18 cellular contexts compared by ENCODE assay signal in genomic region chr10:51804861-51805260, GRCh38.
DNase-seq lines count a peak whose midpoint lies in the region; ATAC-seq and TF ChIP-seq lines count a peak whose summit lies in the region.
"Had no signal": no experiment of that assay in that cellular context is flagged by ENCODE, and none has a peak within 500 bp of the region (broad histone marks: within the 10 kb centered on the region; RNA-seq: fewer than 3 reads in every experiment).

No MANE protein-coding gene starts in this region.

- no peak for TF ChIP-seq RAD21 in SK-N-SH (IDR thresholded peaks at IDR 0.05; ENCODE audit: low read length)

- H3K27ac ChIP-seq in SK-N-SH (ENCODE audit: low read depth in 2 of 2, low read length in 1 of 2) (no peak overlapping the region; a peak in 1 of 4 replicates), RWPE2 (ENCODE audit: poor library complexity, severe bottlenecking) (no peak overlapping the region), substantia nigra (ENCODE audit: low read depth, low read length, poor library complexity, severe bottlenecking) (no peak overlapping the region)
- H3K27ac ChIP-seq: lower lobe of right lung, prostate gland, upper lobe of left lung had no signal

- H3F3A ChIP-seq in SK-N-SH (replicated peaks; ENCODE audit: insufficient read depth): peaks cover 3% of the 10 kb centered on the region

- no peak overlapping the region for H2AFZ ChIP-seq in SK-N-SH (ENCODE audit: low read depth)

- H3K9me2 ChIP-seq in SK-N-SH: no peaks in the 10 kb centered on the region; the same call in 1 of the 2 replicates

- TF ChIP-seq EP300 in SK-N-SH (IDR thresholded peaks at IDR 0.05; ENCODE audit: borderline replicate concordance in 1 of 2, low read depth in 1 of 2, low read length in 1 of 2): no peak

- WGBS in SK-N-SH (ENCODE audit: low lambda C conversion rate): 56% methylated on average over 2 of the region's 2 CpGs

- H3K4me1 ChIP-seq in SK-N-SH (ENCODE audit: control insufficient read depth in 1 of 2, insufficient read depth in 2 of 2, low read depth in 1 of 2, low read length in 1 of 2) (peaks cover 0 to 2% of the 10 kb centered on the region in 2 experiments; a peak in 1 of 4 replicates), RWPE2 (ENCODE audit: insufficient read depth, poor library complexity, severe bottlenecking) (no peaks in the 10 kb centered on the region)
- H3K4me1 ChIP-seq: lower lobe of right lung, prostate gland, upper lobe of left lung had no signal

- H3K79me2 ChIP-seq in SK-N-SH (ENCODE audit: insufficient read depth): no peaks in the 10 kb centered on the region

- ATAC-seq in SK-N-SH treated with all-trans-retinoic acid at 6 μM for 48 hours (no peak), RWPE2 (ENCODE audit: low read depth) (peak; percentile 64; the same call in 2 of the 3 replicates), GM21528 (IDR thresholded peaks at IDR 0.05; ENCODE audit: low FRiP score, unreplicated experiment) (no peak)
- ATAC-seq: activated CD4-positive, CD25-positive, alpha-beta regulatory T cell treated with anti-CD3 and anti-CD28 coated beads, Interleukin-2, amount 50 U/mL, for 24 hours; lower lobe of right lung; natural killer cell treated with Interleukin-12 subunit alpha and Interleukin-12 subunit beta and Interleukin-15 and Interleukin-18, amount 100 ng/mL, for 72 hours; stimulated activated naive CD8-positive, alpha-beta T cell treated with anti-CD3 and anti-CD28 coated beads, Interleukin-15, Interleukin-2, amounts not matched to agents 100 U/mL and 50 U/mL, for 24 hours had no signal

- no peaks in the 10 kb centered on the region for H4K20me1 ChIP-seq in SK-N-SH (ENCODE audit: insufficient read depth)

- DNase-seq in SK-N-SH: no peak
- DNase-seq in RWPE2 (ENCODE audit: low spot score): no peak
- DNase-seq in fibroblast of mammary gland (ENCODE audit: low read depth): peak; percentile 83
- DNase-seq in stromal cell of bone marrow (ENCODE audit: low read depth): peak; percentile 59
- no peak for DNase-seq in substantia nigra (lab: John Stamatoyannopoulos, UW)
- no peak for DNase-seq in NCI-H1694 treated with DMSO at 0.1 percent for 48 hours (lab: John Stamatoyannopoulos, UW)
- DNase-seq: activated naive CD4-positive, alpha-beta T cell; KBM-7; lower lobe of right lung; NCI-H1105; SHP77 treated with DMSO at 0.1 percent for 48 hours; stimulated activated naive CD8-positive, alpha-beta T cell treated with anti-CD3 and anti-CD28 coated beads, Interleukin-15, Interleukin-2, amounts not matched to agents 100 U/mL and 50 U/mL, for 24 hours; upper lobe of left lung had no signal

- no peak for TF ChIP-seq CTCF in SK-N-SH (IDR thresholded peaks at IDR 0.05)
- no peak for TF ChIP-seq CTCF in RWPE2 (IDR thresholded peaks at IDR 0.05; ENCODE audit: poor library complexity, severe bottlenecking)
- no peak for TF ChIP-seq CTCF in fibroblast of mammary gland (conservative IDR thresholded peaks at IDR 0.05; ENCODE audit: control insufficient read depth, insufficient read depth, low read depth, low read length)

- H3K27me3 ChIP-seq in SK-N-SH (ENCODE audit: insufficient read depth) (no peaks in the 10 kb centered on the region), RWPE2 (ENCODE audit: insufficient read depth, poor library complexity, severe bottlenecking) (no peaks in the 10 kb centered on the region)
- H3K27me3 ChIP-seq: upper lobe of left lung had no signal

- POLR2A ChIA-PET in SK-N-SH (lab: Yijun Ruan, JAX): no interaction called here

- H3K9me3 ChIP-seq in SK-N-SH: no peaks in the 10 kb centered on the region
- no peaks in the 10 kb centered on the region for H3K9me3 ChIP-seq in RWPE2 (ENCODE audit: severe bottlenecking)
- H3K9me3 ChIP-seq: lower lobe of right lung, prostate gland, upper lobe of left lung had no signal

- CTCF ChIA-PET in SK-N-SH (lab: Yijun Ruan, JAX): no interaction called here

- no peak overlapping the region for H3K4me2 ChIP-seq in SK-N-SH

- no peak overlapping the region for H3K4me3 ChIP-seq in SK-N-SH (ENCODE audit: low read depth in 2 of 2, low read length in 1 of 2)
- no peak overlapping the region for H3K4me3 ChIP-seq in RWPE2 (ENCODE audit: severe bottlenecking)
- no peak overlapping the region for H3K4me3 ChIP-seq in fibroblast of mammary gland (ENCODE audit: control insufficient read depth, low read depth, low read length)
- H3K4me3 ChIP-seq: lower lobe of right lung, prostate gland, upper lobe of left lung had no signal

- H3K9ac ChIP-seq in SK-N-SH: no peak overlapping the region

- H3K36me3 ChIP-seq in SK-N-SH (replicated peaks in 1 of 2; ENCODE audit: control insufficient read depth in 1 of 2, insufficient read depth in 2 of 2, low read length in 1 of 2) (no peaks in the 10 kb centered on the region), RWPE2 (ENCODE audit: low read depth) (no peaks in the 10 kb centered on the region)
- H3K36me3 ChIP-seq: lower lobe of right lung, prostate gland, upper lobe of left lung had no signal

TF ChIP-seq in SK-N-SH, 30 proteins besides CTCF, POLR2A, EP300 and RAD21 (continues in another document):
- TF ChIP-seq MAX (IDR thresholded peaks at IDR 0.05; ENCODE audit: low read depth) (no peak), YY1 (IDR thresholded peaks at IDR 0.05; ENCODE audit: low read depth) (no peak), ELF1 (IDR thresholded peaks at IDR 0.05) (no peak), GABPA (IDR thresholded peaks at IDR 0.05; ENCODE audit: low read depth) (no peak), JUND (IDR thresholded peaks at IDR 0.05) (peak; percentile 42), FOSL2 (IDR thresholded peaks at IDR 0.05; ENCODE audit: borderline replicate concordance, low read depth) (peak; percentile 44; the same call in 1 of the 2 replicates), USF1 (IDR thresholded peaks at IDR 0.05; ENCODE audit: borderline replicate concordance, low read depth) (no peak), NFIC (IDR thresholded peaks at IDR 0.05; ENCODE audit: borderline replicate concordance) (no peak)
- TF ChIP-seq, protein P1, sequence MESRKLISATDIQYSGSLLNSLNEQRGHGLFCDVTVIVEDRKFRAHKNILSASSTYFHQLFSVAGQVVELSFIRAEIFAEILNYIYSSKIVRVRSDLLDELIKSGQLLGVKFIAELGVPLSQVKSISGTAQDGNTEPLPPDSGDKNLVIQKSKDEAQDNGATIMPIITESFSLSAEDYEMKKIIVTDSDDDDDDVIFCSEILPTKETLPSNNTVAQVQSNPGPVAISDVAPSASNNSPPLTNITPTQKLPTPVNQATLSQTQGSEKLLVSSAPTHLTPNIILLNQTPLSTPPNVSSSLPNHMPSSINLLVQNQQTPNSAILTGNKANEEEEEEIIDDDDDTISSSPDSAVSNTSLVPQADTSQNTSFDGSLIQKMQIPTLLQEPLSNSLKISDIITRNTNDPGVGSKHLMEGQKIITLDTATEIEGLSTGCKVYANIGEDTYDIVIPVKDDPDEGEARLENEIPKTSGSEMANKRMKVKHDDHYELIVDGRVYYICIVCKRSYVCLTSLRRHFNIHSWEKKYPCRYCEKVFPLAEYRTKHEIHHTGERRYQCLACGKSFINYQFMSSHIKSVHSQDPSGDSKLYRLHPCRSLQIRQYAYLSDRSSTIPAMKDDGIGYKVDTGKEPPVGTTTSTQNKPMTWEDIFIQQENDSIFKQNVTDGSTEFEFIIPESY (IDR thresholded peaks at IDR 0.05; ENCODE audit: borderline replicate concordance, low read depth): no peak

TF ChIP-seq in SK-N-SH treated with all-trans-retinoic acid at 6 μM for 48 hours, 23 proteins besides CTCF, POLR2A, EP300 and RAD21 (continues in another document):
- no peak for TF ChIP-seq TOX (CRISPR knock-in tag; IDR thresholded peaks at IDR 0.05; ENCODE audit: borderline replicate concordance)
- TF ChIP-seq ZNF565 (CRISPR knock-in tag; conservative IDR thresholded peaks at IDR 0.05; ENCODE audit: low read depth): no peak
- TF ChIP-seq CREB5 (CRISPR knock-in tag; IDR thresholded peaks at IDR 0.05; ENCODE audit: low read depth): no peak
- no peak for TF ChIP-seq OSR1 (CRISPR knock-in tag; IDR thresholded peaks at IDR 0.05)
- TF ChIP-seq ZNF70 (CRISPR knock-in tag; IDR thresholded peaks at IDR 0.05): no peak
- TF ChIP-seq ESRRG (CRISPR knock-in tag; IDR thresholded peaks at IDR 0.05): no peak
- TF ChIP-seq SNAI2 (CRISPR knock-in tag; IDR thresholded peaks at IDR 0.05): no peak
- no peak for TF ChIP-seq ISL1 (CRISPR knock-in tag; IDR thresholded peaks at IDR 0.05)
- TF ChIP-seq RARB (CRISPR knock-in tag; IDR thresholded peaks at IDR 0.05): no peak
- TF ChIP-seq TCF4 (CRISPR knock-in tag; IDR thresholded peaks at IDR 0.05; ENCODE audit: borderline replicate concordance): no peak
- TF ChIP-seq CSDC2 (CRISPR knock-in tag; IDR thresholded peaks at IDR 0.05): no peak
- no peak for TF ChIP-seq GLIS3 (CRISPR knock-in tag; IDR thresholded peaks at IDR 0.05)
- TF ChIP-seq ZFP30 (CRISPR knock-in tag; IDR thresholded peaks at IDR 0.05): no peak
- TF ChIP-seq BACH2 (CRISPR knock-in tag; IDR thresholded peaks at IDR 0.05; ENCODE audit: borderline replicate concordance): no peak

Comparison
In these comparisons a context has a peak if more than half of its experiments do, and no peak if none do; other contexts are left out.
1. DNase-seq: peak in fibroblast of mammary gland (single experiment) and stromal cell of bone marrow (single experiment); none in SK-N-SH (single experiment), RWPE2 (single experiment), substantia nigra (0 of 49) and NCI-H1694 treated with DMSO at 0.1 percent for 48 hours (single experiment).